ENCODE assay signal across 34 cellular contexts in genomic region chr6:166642646-166643045, GRCh38. TPM values are rescaled to one million over a fixed set of nuclear protein-coding genes. Genes with fewer than 3 reads are reported as not detected.
"Had no signal": no experiment of that assay in that cellular context is flagged by ENCODE, and none has a peak within 500 bp of the region (broad histone marks: within the 10 kb centered on the region; RNA-seq: fewer than 3 reads in every experiment).

No MANE protein-coding gene starts in this region.

- H3K9me3 ChIP-seq: ascending aorta had no signal

- FAIRE-seq: astrocyte, bronchial epithelial cell had no signal

- H3K4me3 ChIP-seq: ascending aorta, body of pancreas, breast epithelium, cardiac muscle cell had no signal

- H3K27ac ChIP-seq: ascending aorta, body of pancreas, brain microvascular endothelial cell, breast epithelium, cardiac muscle cell had no signal

- ATAC-seq: activated naive CD4-positive, alpha-beta T cell treated with anti-CD3 and anti-CD28 coated beads, Interleukin-2, amount 50 U/mL, for 72 hours; activated naive CD8-positive, alpha-beta T cell treated with anti-CD3 and anti-CD28 coated beads, Interleukin-2, amount 50 U/mL, for 24 hours; activated T-cell treated with anti-CD3 and anti-CD28 coated beads, Interleukin-2, amount 50 U/mL, for 4 hours; activated T-cell treated with anti-CD3 and anti-CD28 coated beads, Interleukin-2, amount 50 U/mL, for 72 hours; activated T-helper 17 cell treated with anti-CD3 and anti-CD28 coated beads, Interleukin-2, amount 50 U/mL, for 72 hours; body of pancreas had no signal

- H3K4me1 ChIP-seq: ascending aorta, body of pancreas, breast epithelium had no signal

- H3K36me3 ChIP-seq: ascending aorta, brain microvascular endothelial cell, breast epithelium, cardiac muscle cell had no signal

- H3K27me3 ChIP-seq: ascending aorta, body of pancreas, brain microvascular endothelial cell, breast epithelium, cardiac muscle cell had no signal

- DNase-seq: activated effector memory CD4-positive, alpha-beta T cell treated with anti-CD3 and anti-CD28 coated beads, Interleukin-2, amount 50 U/mL, for 16 hours; activated effector memory CD4-positive, alpha-beta T cell treated with Interleukin-2 at 50 U/mL for 16 hours; activated gamma-delta T cell; activated gamma-delta T cell treated with Interleukin-2 at 50 U/mL for 16 hours; activated naive CD4-positive, alpha-beta T cell; activated naive CD4-positive, alpha-beta T cell treated with anti-CD3 and anti-CD28 coated beads for 36 hours; activated naive CD4-positive, alpha-beta T cell treated with anti-CD3 and anti-CD28 coated beads, Interleukin-2, amount 10 ng/mL, durations not matched to agents 7 days and 5 days; activated naive CD4-positive, alpha-beta T cell treated with anti-CD3 and anti-CD28 coated beads, Interleukin-2, amount 50 U/mL, for 16 hours; activated naive CD4-positive, alpha-beta T cell treated with Interleukin-2 at 50 U/mL for 16 hours; activated naive CD8-positive, alpha-beta T cell treated with anti-CD3 and anti-CD28 coated beads for 36 hours; activated naive CD8-positive, alpha-beta T cell treated with anti-CD3 and anti-CD28 coated beads, Interleukin-2, amount 10 ng/mL, durations not matched to agents 7 days and 5 days; activated naive CD8-positive, alpha-beta T cell treated with anti-CD3 and anti-CD28 coated beads, Interleukin-2, amount 50 U/mL, for 24 hours; activated T-cell treated with anti-CD3 and anti-CD28 coated beads, Interleukin-2, amount 50 U/mL, for 1 hour; activated T-cell treated with anti-CD3 and anti-CD28 coated beads, Interleukin-2, amount 50 U/mL, for 24 hours; activated T-cell treated with anti-CD3 and anti-CD28 coated beads, Interleukin-2, amount 50 U/mL, for 4 hours; activated T-cell treated with anti-CD3 and anti-CD28 coated beads, Interleukin-2, amount 50 U/mL, for 48 hours; activated T-cell treated with anti-CD3 and anti-CD28 coated beads, Interleukin-2, amount 50 U/mL, for 72 hours; amniotic stem cell; amygdala; anterior cingulate cortex; aorta; body of pancreas; brain microvascular endothelial cell; caudate nucleus; central memory CD4-positive, alpha-beta T cell; cerebellar nuclear complex had no signal

RNA-seq across cellular contexts. Expression of gene RAMACL, which starts 56.2 kb away (rescaled TPM):
- total RNA-seq: activated T-helper 2 cell treated with anti-CD3 and anti-CD28 coated beads, Interferon-gamma antibody, Interleukin-2, Interleukin-4, amounts not matched to agents 10 μg/mL and 5 μg/mL and 100 μg/mL, durations not matched to agents 14 hours and 24 hours and 36 hours; ascending aorta had no signal
